In genomic region chr3:110067527-110067926, GRCh38 we compare ENCODE assay signal across 23 cellular contexts.
DNase-seq lines count a peak whose midpoint lies in the region; ATAC-seq, FAIRE-seq and TF ChIP-seq lines count a peak whose summit lies in the region.
"Had no signal": no experiment of that assay in that cellular context is flagged by ENCODE, and none has a peak within 500 bp of the region (broad histone marks: within the 10 kb centered on the region; RNA-seq: fewer than 3 reads in every experiment).

No MANE protein-coding gene starts in this region.

- H3K9ac ChIP-seq in SK-N-SH (no peak overlapping the region), GM12878 (ENCODE audit: control insufficient read depth, insufficient read depth, low read length) (no peak overlapping the region), smooth muscle cell (ENCODE audit: low read depth) (no peak overlapping the region)
- H3K9ac ChIP-seq: BLaER1 treated with 17β-estradiol and CSF1 and Interleukin-3, amounts not matched to agents 10 nM and 100 nM had no signal

- TF ChIP-seq CTCF in SK-N-SH (IDR thresholded peaks at IDR 0.05) (no peak), GM12878 (IDR thresholded peaks at IDR 0.05 in 2 of 3, conservative IDR thresholded peaks at IDR 0.05 in 1 of 3; ENCODE audit: control insufficient read depth in 2 of 3, extremely low read depth in 1 of 3, insufficient read depth in 1 of 3, low read depth in 3 of 3, low read length in 3 of 3) (no peak), smooth muscle cell (IDR thresholded peaks at IDR 0.05; ENCODE audit: borderline replicate concordance, insufficient read depth, poor library complexity, severe bottlenecking) (no peak), spleen (IDR thresholded peaks at IDR 0.05 in 8 of 11, conservative IDR thresholded peaks at IDR 0.05 in 3 of 11) (no peak)

- peaks cover 6% of the 10 kb centered on the region for H3K9me3 Mint-ChIP-seq in activated naive CD8-positive, alpha-beta T cell treated with anti-CD3 and anti-CD28 coated beads for 36 hours

- H3K79me2 ChIP-seq in SK-N-SH (ENCODE audit: insufficient read depth), result no peaks in the 10 kb centered on the region
- H3K79me2 ChIP-seq in GM12878 (ENCODE audit: control insufficient read depth, insufficient read depth, low read length), result no peaks in the 10 kb centered on the region
- no peaks in the 10 kb centered on the region for H3K79me2 ChIP-seq in smooth muscle cell (ENCODE audit: low read depth)

- H4K20me1 ChIP-seq in SK-N-SH (ENCODE audit: insufficient read depth), result no peaks in the 10 kb centered on the region
- H4K20me1 ChIP-seq in GM12878 (ENCODE audit: control insufficient read depth, insufficient read depth), result no peaks in the 10 kb centered on the region
- H4K20me1 ChIP-seq in smooth muscle cell (ENCODE audit: low read depth), result no peaks in the 10 kb centered on the region
- H4K20me1 ChIP-seq: BLaER1 treated with 17β-estradiol and CSF1 and Interleukin-3, amounts not matched to agents 10 nM and 100 nM had no signal

- no peaks in the 10 kb centered on the region for H3K27me3 ChIP-seq in SK-N-SH (ENCODE audit: insufficient read depth)
- H3K27me3 ChIP-seq in GM12878 (replicated peaks in 1 of 2; ENCODE audit: control insufficient read depth in 2 of 2, insufficient read depth in 2 of 2, low read length in 1 of 2), result no peaks in the 10 kb centered on the region
- H3K27me3 ChIP-seq in smooth muscle cell (ENCODE audit: low read depth), result no peaks in the 10 kb centered on the region
- H3K27me3 ChIP-seq in spleen (replicated peaks in 1 of 7), result no peaks in the 10 kb centered on the region
- H3K27me3 ChIP-seq: BLaER1 treated with 17β-estradiol and CSF1 and Interleukin-3, amounts not matched to agents 10 nM and 100 nM; Peyer's patch; SJCRH30 had no signal

- SMC1A ChIA-PET in GM12878 (lab: Charles Lee; ENCODE audit: uncharacterized antibody, unreplicated experiment), result interaction anchor here (1.6 kb wide), 1 partner anchor 11 kb away, joined by 3 read pairs; no protein-coding TSS in a partner anchor

- intact Hi-C loops in GM12878 (cut with micrococcal nuclease; ENCODE audit: unreplicated experiment), result no loop called here
- intact Hi-C loops in spleen (cut with DNase I; ENCODE audit: low total_unique reads), result no loop called here

- DNase-seq in SK-N-SH (no peak), GM12878 (ENCODE audit: low read depth, low spot score) (no peak), smooth muscle cell (lab: John Stamatoyannopoulos, UW; ENCODE audit: unreplicated experiment) (no peak), spleen (no peak)
- DNase-seq in activated naive CD8-positive, alpha-beta T cell treated with anti-CD3 and anti-CD28 coated beads for 36 hours, result no peak
- DNase-seq: 8988T; Caco-2; CD4-positive, alpha-beta memory T cell; DMS 273 treated with DMSO at 0.1 percent for 48 hours; DND-41; NCI-H1092; NCI-H1436; NCI-H1930; NCI-H345; NCI-H524 treated with DMSO at 0.1 percent for 48 hours; NCI-H82; Peyer's patch; SJCRH30 had no signal

- H3K4me3 Mint-ChIP-seq in activated naive CD8-positive, alpha-beta T cell treated with anti-CD3 and anti-CD28 coated beads for 36 hours, result no peak overlapping the region
- H3K4me3 Mint-ChIP-seq: CD4-positive, alpha-beta memory T cell had no signal

- H3K27me3 Mint-ChIP-seq in activated naive CD8-positive, alpha-beta T cell treated with anti-CD3 and anti-CD28 coated beads for 36 hours, result no peaks in the 10 kb centered on the region
- H3K27me3 Mint-ChIP-seq: CD4-positive, alpha-beta memory T cell had no signal

- FAIRE-seq in GM12878 (lab: Jason Lieb, UNC), result no peak
- FAIRE-seq: H1 had no signal

- H3K4me2 ChIP-seq in SK-N-SH, result no peak overlapping the region
- no peak overlapping the region for H3K4me2 ChIP-seq in GM12878 (ENCODE audit: control insufficient read depth, insufficient read depth)
- no peak overlapping the region for H3K4me2 ChIP-seq in smooth muscle cell
- H3K4me2 ChIP-seq: BLaER1 treated with 17β-estradiol and CSF1 and Interleukin-3, amounts not matched to agents 10 nM and 100 nM had no signal

- 97% methylated on average over 1 of the region's 1 CpG for WGBS in SK-N-SH (ENCODE audit: low lambda C conversion rate)
- 0% methylated on average over 1 of the region's 1 CpG for WGBS in GM12878 (ENCODE audit: insufficient coverage, insufficient replicate concordance, low lambda C conversion rate, missing lambda C conversion rate)
- WGBS in smooth muscle cell (ENCODE audit: low lambda C conversion rate), result 81% methylated on average over 1 of the region's 1 CpG
- WGBS in spleen, 5 donors, result 64 to 87% (median 84%) methylated on average over 1 of the region's 1 CpG

- no peaks in the 10 kb centered on the region for H3K9me2 ChIP-seq in SK-N-SH

- RAD21 ChIA-PET in GM12878 (lab: Charles Lee; ENCODE audit: unreplicated experiment), result no interaction called here

- H2AFZ ChIP-seq in SK-N-SH (ENCODE audit: low read depth) (peak overlapping the region; percentile 15; the same call in 1 of the 2 replicates), GM12878 (ENCODE audit: control insufficient read depth, low read depth, low read length) (no peak overlapping the region), smooth muscle cell (ENCODE audit: low read depth) (peak overlapping the region; percentile 22)

- no peak overlapping the region for H3K27ac Mint-ChIP-seq in activated naive CD8-positive, alpha-beta T cell treated with anti-CD3 and anti-CD28 coated beads for 36 hours
- H3K27ac Mint-ChIP-seq: CD4-positive, alpha-beta memory T cell had no signal

- POLR2A ChIA-PET in SK-N-SH (lab: Yijun Ruan, JAX) (no interaction called here), GM12878 (lab: Charles Lee) (no interaction called here)

- H3K36me3 ChIP-seq in SK-N-SH (replicated peaks in 1 of 2; ENCODE audit: control insufficient read depth in 1 of 2, insufficient read depth in 2 of 2, low read length in 1 of 2), result no peaks in the 10 kb centered on the region
- H3K36me3 ChIP-seq in GM12878 (ENCODE audit: control insufficient read depth in 2 of 2, insufficient read depth in 2 of 2, low read length in 1 of 2), result no peaks in the 10 kb centered on the region
- H3K36me3 ChIP-seq in smooth muscle cell (ENCODE audit: low read depth), result no peaks in the 10 kb centered on the region
- H3K36me3 ChIP-seq in spleen, result no peaks in the 10 kb centered on the region
- H3K36me3 ChIP-seq: BLaER1 treated with 17β-estradiol and CSF1 and Interleukin-3, amounts not matched to agents 10 nM and 100 nM; Peyer's patch; SJCRH30 had no signal

- H3K27ac ChIP-seq in SK-N-SH (ENCODE audit: low read depth in 2 of 2, low read length in 1 of 2) (0 out of 4 replicates have a peak overlapping the region, but pooled peaks of 1 of the 2 experiments have one; percentile 3), GM12878 (ENCODE audit: control insufficient read depth, insufficient read depth) (no peak overlapping the region), smooth muscle cell (ENCODE audit: low read depth) (no peak overlapping the region), spleen (no peak overlapping the region)
- H3K27ac ChIP-seq: BLaER1 treated with 17β-estradiol and CSF1 and Interleukin-3, amounts not matched to agents 10 nM and 100 nM; Peyer's patch; SJCRH30 had no signal

- H3K4me3 ChIP-seq in SK-N-SH (ENCODE audit: low read depth in 2 of 2, low read length in 1 of 2) (no peak overlapping the region), GM12878 (no peak overlapping the region), smooth muscle cell (no peak overlapping the region), spleen (no peak overlapping the region)
- H3K4me3 ChIP-seq: BLaER1 treated with 17β-estradiol and CSF1 and Interleukin-3, amounts not matched to agents 10 nM and 100 nM; Peyer's patch; SJCRH30 had no signal

- H3K9me3 ChIP-seq in SK-N-SH, result no peaks in the 10 kb centered on the region
- H3K9me3 ChIP-seq in GM12878 (replicated peaks; ENCODE audit: control insufficient read depth, insufficient read depth, low read length), result no peaks in the 10 kb centered on the region
- H3K9me3 ChIP-seq in smooth muscle cell (replicated peaks; ENCODE audit: low read depth), result no peaks in the 10 kb centered on the region
- peaks cover 0 to 7% (median 0%) of the 10 kb centered on the region in 8 donors for H3K9me3 ChIP-seq in spleen
- H3K9me3 ChIP-seq: Caco-2, Peyer's patch, SJCRH30 had no signal

- no TSS peak for BruUV-seq in GM12878 (replicated peaks; lab: Mats Ljungman, UMichigan)

- TF ChIP-seq POLR2A in GM12878 (IDR thresholded peaks at IDR 0.05; ENCODE audit: low read depth, low read length) (no peak), spleen (IDR thresholded peaks at IDR 0.05) (no peak)

- TF ChIP-seq EP300 in SK-N-SH (IDR thresholded peaks at IDR 0.05; ENCODE audit: borderline replicate concordance in 1 of 2, low read depth in 1 of 2, low read length in 1 of 2), result no peak
- TF ChIP-seq EP300 in GM12878 (IDR thresholded peaks at IDR 0.05; ENCODE audit: borderline replicate concordance in 1 of 2, control insufficient read depth in 1 of 2, low read depth in 2 of 2, low read length in 2 of 2), result no peak

- H3K36me3 Mint-ChIP-seq in activated naive CD8-positive, alpha-beta T cell treated with anti-CD3 and anti-CD28 coated beads for 36 hours, result no peaks in the 10 kb centered on the region

- in situ Hi-C loops in GM12878 (cut with MboI), result no loop called here

- CTCF ChIA-PET in SK-N-SH (lab: Yijun Ruan, JAX), result no interaction called here
- CTCF ChIA-PET in GM12878 (lab: Yijun Ruan, JAX), result no interaction called here

- H3K4me1 ChIP-seq in SK-N-SH (ENCODE audit: control insufficient read depth in 1 of 2, insufficient read depth in 2 of 2, low read depth in 1 of 2, low read length in 1 of 2) (no peaks in the 10 kb centered on the region), GM12878 (ENCODE audit: control insufficient read depth, insufficient read depth, low read length) (no peaks in the 10 kb centered on the region), smooth muscle cell (ENCODE audit: low read depth) (no peaks in the 10 kb centered on the region), spleen (no peaks in the 10 kb centered on the region)
- H3K4me1 ChIP-seq: BLaER1 treated with 17β-estradiol and CSF1 and Interleukin-3, amounts not matched to agents 10 nM and 100 nM; Caco-2; Peyer's patch; SJCRH30 had no signal

- peaks cover 18% of the 10 kb centered on the region for H3K4me1 Mint-ChIP-seq in activated naive CD8-positive, alpha-beta T cell treated with anti-CD3 and anti-CD28 coated beads for 36 hours

- H3F3A ChIP-seq in SK-N-SH (replicated peaks; ENCODE audit: insufficient read depth) (no peaks in the 10 kb centered on the region), smooth muscle cell (ENCODE audit: low read depth) (no peaks in the 10 kb centered on the region)

- TF ChIP-seq RAD21 in SK-N-SH (IDR thresholded peaks at IDR 0.05; ENCODE audit: low read length), result no peak
- TF ChIP-seq RAD21 in GM12878 (IDR thresholded peaks at IDR 0.05; ENCODE audit: insufficient read depth, low read depth, low read length), result no peak

- no peak for ATAC-seq in SK-N-SH treated with all-trans-retinoic acid at 6 μM for 48 hours
- ATAC-seq in HG03066 (IDR thresholded peaks at IDR 0.05; ENCODE audit: low read depth, unreplicated experiment), result peak; percentile 49
- peak; percentile 18; the same call in 2 of the 3 replicates for ATAC-seq in GM12878
- ATAC-seq in GM18502 (IDR thresholded peaks at IDR 0.05; ENCODE audit: poor library complexity, unreplicated experiment), result no peak

TF ChIP-seq in SK-N-SH, 30 proteins besides CTCF, POLR2A, EP300 and RAD21 (continues in another document):
- TF ChIP-seq TCF12 (IDR thresholded peaks at IDR 0.05), result no peak

TF ChIP-seq in SK-N-SH treated with all-trans-retinoic acid at 6 μM for 48 hours, 23 proteins besides CTCF, POLR2A, EP300 and RAD21 (continues in another document):
- no peak for TF ChIP-seq OSR1 (CRISPR knock-in tag; IDR thresholded peaks at IDR 0.05)

Comparison
In these comparisons a context has a peak if more than half of its experiments do, and no peak if none do; other contexts are left out.
1. ATAC-seq: peak in HG03066 (single experiment) and GM12878 (single experiment); none in SK-N-SH treated with all-trans-retinoic acid at 6 μM for 48 hours (single experiment) and GM18502 (single experiment).